In the genomic region with DNA sequence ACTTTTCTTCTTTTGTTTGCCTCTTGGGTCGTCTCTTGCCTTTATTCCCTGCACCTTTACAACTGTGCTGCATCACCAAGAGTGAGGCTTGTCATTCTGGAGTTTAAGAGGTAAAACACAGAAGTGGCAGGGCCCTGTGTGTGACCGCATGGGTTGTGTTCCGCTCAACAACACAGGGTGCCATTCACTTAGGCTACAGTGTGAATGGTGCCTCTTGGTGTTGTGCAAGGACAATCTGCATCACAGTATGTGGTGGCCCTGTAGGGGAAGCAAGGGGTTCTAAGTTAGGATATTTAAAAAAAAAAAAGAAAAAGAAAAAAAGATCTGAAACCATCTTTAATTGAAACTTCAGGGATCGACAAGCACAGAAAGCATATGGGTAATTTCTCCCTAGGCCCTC, we compare ENCODE assay signal across 21 cellular contexts. TPM values are rescaled to one million over a fixed set of nuclear protein-coding genes. Genes with fewer than 3 reads are reported as not detected.
DNase-seq lines count a peak whose midpoint lies in the region; ATAC-seq and TF ChIP-seq lines count a peak whose summit lies in the region.
"Had no signal": no experiment of that assay in that cellular context is flagged by ENCODE, and none has a peak within 500 bp of the region (broad histone marks: within the 10 kb centered on the region; RNA-seq: fewer than 3 reads in every experiment).

No MANE protein-coding gene starts in this region.

- H3K9me3 ChIP-seq in IMR-90 (ENCODE audit: control insufficient read depth, insufficient read depth, low read length) (no peaks in the 10 kb centered on the region), osteoblast (ENCODE audit: low read depth, low read length) (no peaks in the 10 kb centered on the region), OCI-LY7 (ENCODE audit: low read length) (no peaks in the 10 kb centered on the region)
- H3K9me3 ChIP-seq: colonic mucosa, mucosa of descending colon, ovary had no signal

- H3K27ac ChIP-seq in IMR-90 (ENCODE audit: insufficient read depth, low read length) (peak overlapping the region; percentile 60; the same call in 1 of the 2 replicates), epithelial cell of prostate (peak overlapping the region; percentile 41), osteoblast (ENCODE audit: low read depth, low read length) (no peak overlapping the region), OCI-LY7 (ENCODE audit: low read depth, low read length, poor library complexity, severe bottlenecking) (no peak overlapping the region)
- H3K27ac ChIP-seq: colonic mucosa, ovary had no signal

- H3K79me2 ChIP-seq in osteoblast (ENCODE audit: insufficient read depth, low read length) (no peaks in the 10 kb centered on the region), OCI-LY7 (ENCODE audit: insufficient read depth, low read depth, low read length) (no peaks in the 10 kb centered on the region)

- POLR2A ChIA-PET in IMR-90 (lab: Charles Lee; ENCODE audit: unreplicated experiment) (no interaction called here), OCI-LY7 (lab: Charles Lee) (no interaction called here)

- peak overlapping the region; percentile 17; the same call in 1 of the 2 replicates for H4K5ac ChIP-seq in IMR-90 (ENCODE audit: low read depth, low read length)

- BruUV-seq in IMR-90 (replicated peaks; lab: Mats Ljungman, UMichigan): no TSS peak
- no TSS peak for BruUV-seq in OCI-LY7 (replicated peaks; lab: Mats Ljungman, UMichigan)

- H3K4me2 ChIP-seq in IMR-90 (ENCODE audit: low read depth, low read length): peak overlapping the region; percentile 16; the same call in 1 of the 2 replicates
- peak overlapping the region; percentile 22 for H3K4me2 ChIP-seq in osteoblast (ENCODE audit: insufficient read depth, low read length)
- H3K4me2 ChIP-seq in OCI-LY7 (ENCODE audit: low read length): no peak overlapping the region

- H3K9ac ChIP-seq in IMR-90 (ENCODE audit: low read depth, low read length): no peak overlapping the region

- peak overlapping the region; percentile 72 for H2AFZ ChIP-seq in IMR-90 (replicated peaks; ENCODE audit: low read length, poor library complexity)
- H2AFZ ChIP-seq in osteoblast (ENCODE audit: low read length): no peak overlapping the region
- no peak overlapping the region for H2AFZ ChIP-seq in OCI-LY7 (ENCODE audit: low read length)

- TF ChIP-seq POLR2A in IMR-90 (IDR thresholded peaks at IDR 0.05; ENCODE audit: low read depth, low read length): no peak

- H3K56ac ChIP-seq in IMR-90 (ENCODE audit: extremely low read depth, insufficient read depth, low read length): no peak overlapping the region

- peak; percentile 6; the same call in 1 of the 2 replicates for ATAC-seq in IMR-90 (ENCODE audit: low read depth)
- no peak for ATAC-seq in GM21786 (IDR thresholded peaks at IDR 0.05; ENCODE audit: unreplicated experiment)
- ATAC-seq: activated T-cell treated with anti-CD3 and anti-CD28 coated beads, Interleukin-2, amount 50 U/mL, for 72 hours had no signal

- intact Hi-C loops in IMR-90 (cut with micrococcal nuclease) (loop anchor here (5.0 kb wide), 2 partner anchors 48 to 718 kb away; no protein-coding TSS in a partner anchor), OCI-LY7 (cut with micrococcal nuclease; ENCODE audit: unreplicated experiment) (no loop called here)

- H3K27me3 ChIP-seq in IMR-90 (ENCODE audit: control insufficient read depth, insufficient read depth, low read length): no peaks in the 10 kb centered on the region
- H3K27me3 ChIP-seq in osteoblast (ENCODE audit: insufficient read depth, low read length): no peaks in the 10 kb centered on the region
- H3K27me3 ChIP-seq: colonic mucosa, ovary had no signal

- peaks cover 5% of the 10 kb centered on the region for H3K9me1 ChIP-seq in IMR-90 (ENCODE audit: insufficient read depth, low read length)

- no CpG with 5 or more reads among the region's 4 CpGs for WGBS in IMR-90 (ENCODE audit: extremely low coverage in 2 of 2, insufficient read length in 1 of 2), 2 experiments

- H3K36me3 ChIP-seq in IMR-90 (ENCODE audit: control insufficient read depth, insufficient read depth, low read length) (no peaks in the 10 kb centered on the region), osteoblast (ENCODE audit: insufficient read depth, low read length) (no peaks in the 10 kb centered on the region), OCI-LY7 (ENCODE audit: insufficient read depth, low read length) (no peaks in the 10 kb centered on the region)
- H3K36me3 ChIP-seq: colonic mucosa, ovary had no signal

- H3K79me1 ChIP-seq in IMR-90 (ENCODE audit: low read depth in 1 of 2, low read length in 2 of 2): no peaks in the 10 kb centered on the region

- DNase-seq in AG08395 (ENCODE audit: low spot score) (peak; percentile 10), IMR-90 (no peak), epithelial cell of prostate (ENCODE audit: low read depth, low spot score) (no peak), osteoblast (ENCODE audit: insufficient read length, low spot score, missing footprints) (no peak), amygdala (lab: John Stamatoyannopoulos, UW) (no peak), OCI-LY7 (ENCODE audit: low spot score) (no peak)
- DNase-seq: activated CD4-positive, alpha-beta T cell treated with anti-CD3 and anti-CD28 coated beads, Interleukin-2, amount 50 U/mL, for 4 hours; activated naive CD4-positive, alpha-beta T cell treated with Interleukin-2 at 50 U/mL for 16 hours; activated T-cell treated with anti-CD3 and anti-CD28 coated beads, Interleukin-2, amount 50 U/mL, for 72 hours; KG1; NCI-H2171; nephron progenitor cell; NK-92 treated with Interleukin-12 subunit alpha and Interleukin-12 subunit beta, amount 100 ng/mL, for 24 hours; SIG-M5; T-helper 1 cell; trophoblast cell had no signal

- peak overlapping the region; percentile 76 for H3K14ac ChIP-seq in IMR-90 (replicated peaks; ENCODE audit: low read depth, low read length)

- peak overlapping the region; percentile 55 for H2BK5ac ChIP-seq in IMR-90 (ENCODE audit: low read depth, low read length, poor library complexity, severe bottlenecking)

- peak overlapping the region; percentile 84; the same call in 2 of the 3 replicates for H2BK15ac ChIP-seq in IMR-90 (ENCODE audit: low read depth, low read length)

- H4K20me1 ChIP-seq in IMR-90 (ENCODE audit: insufficient read depth, low read length): no peaks in the 10 kb centered on the region
- H4K20me1 ChIP-seq in osteoblast (ENCODE audit: insufficient read depth, low read length): no peaks in the 10 kb centered on the region
- H4K20me1 ChIP-seq in OCI-LY7 (ENCODE audit: insufficient read depth, low read length): no peaks in the 10 kb centered on the region

- no peak for TF ChIP-seq CTCF in IMR-90 (conservative IDR thresholded peaks at IDR 0.05; ENCODE audit: low read depth, low read length)
- no peak for TF ChIP-seq CTCF in osteoblast (IDR thresholded peaks at IDR 0.05; ENCODE audit: extremely low read depth, low read depth, low read length)
- no peak for TF ChIP-seq CTCF in OCI-LY7 (conservative IDR thresholded peaks at IDR 0.05; ENCODE audit: low read length)

- peak overlapping the region; percentile 91 for H2BK20ac ChIP-seq in IMR-90 (ENCODE audit: low read depth, low read length)

- peak overlapping the region; percentile 93 for H2AK5ac ChIP-seq in IMR-90 (ENCODE audit: low read depth, low read length)

- CTCF ChIA-PET in IMR-90 (lab: Yijun Ruan, JAX) (interaction anchor here (0.6 to 1.1 kb wide), 7 partner anchors 27 to 832 kb away, joined by 3 to 4 read pairs (median 3); no protein-coding TSS in a partner anchor), OCI-LY7 (lab: Charles Lee; ENCODE audit: unreplicated experiment) (no interaction called here)

- peak overlapping the region; percentile 44 for H3K18ac ChIP-seq in IMR-90 (ENCODE audit: low read depth, low read length)

- peak overlapping the region in 1 of 2 experiments; percentile 54; a peak in 2 of 4 replicates for H4K8ac ChIP-seq in IMR-90 (ENCODE audit: low read depth in 2 of 2, low read length in 2 of 2)

- H2AK9ac ChIP-seq in IMR-90 (replicated peaks; ENCODE audit: low read depth, low read length, poor library complexity): peak overlapping the region; percentile 80

- H2BK120ac ChIP-seq in IMR-90 (ENCODE audit: low read depth, low read length): peak overlapping the region; percentile 90

- dilution Hi-C loops in IMR-90 (cut with HindIII; ENCODE audit: low sequenced_read_pairs, unreplicated experiment): no loop called here

- no peaks in the 10 kb centered on the region for H3K9me2 ChIP-seq in OCI-LY7 (ENCODE audit: insufficient read depth, low read length)

- no peak overlapping the region for H3K4me3 ChIP-seq in IMR-90 (ENCODE audit: insufficient read depth, low read depth, low read length)
- H3K4me3 ChIP-seq in osteoblast (ENCODE audit: insufficient read depth, low read length): no peak overlapping the region
- H3K4me3 ChIP-seq in OCI-LY7 (ENCODE audit: low read depth, low read length, poor library complexity, severe bottlenecking): no peak overlapping the region
- H3K4me3 ChIP-seq: colonic mucosa, mucosa of descending colon, ovary had no signal

- in situ Hi-C loops in IMR-90 (cut with MboI; ENCODE audit: low sequenced_read_pairs): no loop called here

- peak overlapping the region; percentile 85 for H3K4ac ChIP-seq in IMR-90 (ENCODE audit: low read depth, low read length)

- H3K23ac ChIP-seq in IMR-90 (ENCODE audit: low read depth, low read length): peak overlapping the region; percentile 34; the same call in 1 of the 2 replicates

- peak overlapping the region; percentile 64 for H4K91ac ChIP-seq in IMR-90 (ENCODE audit: insufficient read depth, low read depth, low read length)

- H3K4me1 ChIP-seq in IMR-90 (ENCODE audit: control insufficient read depth, insufficient read depth, low read length) (peaks cover 6% of the 10 kb centered on the region), osteoblast (ENCODE audit: insufficient read depth, low read length) (peaks cover 6% of the 10 kb centered on the region), OCI-LY7 (ENCODE audit: insufficient read depth, low read length, poor library complexity, severe bottlenecking) (no peaks in the 10 kb centered on the region)
- H3K4me1 ChIP-seq: colonic mucosa had no signal

- no peak for TF ChIP-seq RAD21 in IMR-90 (IDR thresholded peaks at IDR 0.05; ENCODE audit: low read length)

TF ChIP-seq in IMR-90, 13 proteins besides CTCF, POLR2A, EP300 and RAD21 (continues in another document):
- TF ChIP-seq RFX5 (IDR thresholded peaks at IDR 0.05; ENCODE audit: low read depth, low read length): no peak

RNA-seq across cellular contexts. Expression of gene BRINP2, which starts 38.2 kb away (rescaled TPM):
- total RNA-seq in IMR-90 (2012; rRNA removed) (not detected in 2 replicates), osteoblast (not detected in 2 replicates), OCI-LY7 (2022) (not detected in 2 replicates)
- not detected in 2 replicates for polyA plus RNA-seq in IMR-90 (2012; rRNA removed)
- 0.01 TPM in 1 of 2 replicates, not detected in the other for polyA plus RNA-seq in IMR-90 (2012; cell fraction: cytosol; rRNA removed)
- not detected in 2 replicates for polyA plus RNA-seq in IMR-90 (2012; cell fraction: nucleus; rRNA removed; ENCODE audit: low replicate concordance)
- not detected in 2 replicates for total RNA-seq in OCI-LY7 (2014; rRNA removed; shearing (Covaris generic))
- total RNA-seq: activated T-cell treated with anti-CD3 and anti-CD28 coated beads, Interleukin-2, amount 50 U/mL, for 72 hours; colonic mucosa had no signal
- polyA plus RNA-seq: CD14-positive monocyte had no signal

RNA-seq across cellular contexts. Expression of gene ASTN1, which starts 44.4 kb away (rescaled TPM):
- total RNA-seq in IMR-90 (2012; rRNA removed) (under 0.01 TPM in 1 of 2 replicates, not detected in the other), osteoblast (under 0.01 TPM in 1 of 2 replicates, not detected in the other), OCI-LY7 (2022) (not detected in 2 replicates)
- polyA plus RNA-seq in IMR-90 (2012; rRNA removed): 0.04 and 0.07 TPM in 2 replicates
- polyA plus RNA-seq in IMR-90 (2012; cell fraction: cytosol; rRNA removed): 0.05 and 0.06 TPM in 2 replicates
- polyA plus RNA-seq in IMR-90 (2012; cell fraction: nucleus; rRNA removed; ENCODE audit: low replicate concordance): 0.02 and 0.06 TPM in 2 replicates
- total RNA-seq in OCI-LY7 (2014; rRNA removed; shearing (Covaris generic)): not detected in 2 replicates
- total RNA-seq: activated T-cell treated with anti-CD3 and anti-CD28 coated beads, Interleukin-2, amount 50 U/mL, for 72 hours had no signal
- polyA plus RNA-seq: CD14-positive monocyte had no signal

Comparison
In these comparisons a context has a peak if more than half of its experiments do, and no peak if none do; other contexts are left out.
1. H3K27ac ChIP-seq: peak in IMR-90 (single experiment) and epithelial cell of prostate (single experiment); none in osteoblast (single experiment) and OCI-LY7 (single experiment).